1 cellular context compared by ENCODE assay signal in genomic region chr6:90354961-90355360, GRCh38.
TF ChIP-seq lines count a peak whose summit lies in the region.

No MANE protein-coding gene starts in this region.

TF ChIP-seq in K562, 482 proteins besides CTCF, POLR2A, EP300 and RAD21 (continued from another document):
- TF ChIP-seq MGA (IDR thresholded peaks at IDR 0.05) (no peak), EHMT2 (IDR thresholded peaks at IDR 0.05) (no peak), GTF2B (IDR thresholded peaks at IDR 0.05; ENCODE audit: extremely low read depth, insufficient read length) (no peak), RCOR1 (IDR thresholded peaks at IDR 0.05; ENCODE audit: borderline replicate concordance in 1 of 2, low read depth in 2 of 2, low read length in 2 of 2) (0 out of 4 replicates have a peak, but pooled peaks of 1 of the 2 experiments have one; percentile 30), HDAC2 (IDR thresholded peaks at IDR 0.05) (peak; percentile 70; the same call in 1 of the 2 replicates), FOS (IDR thresholded peaks at IDR 0.05; ENCODE audit: extremely low read depth, insufficient read length) (no peak), RBM14 (IDR thresholded peaks at IDR 0.05; ENCODE audit: borderline replicate concordance, insufficient read depth, low read depth, low read length) (no peak), NR3C1 (CRISPR knock-in tag; IDR thresholded peaks at IDR 0.05) (no peak), RBM17 (IDR thresholded peaks at IDR 0.05; ENCODE audit: borderline replicate concordance, low read depth, low read length) (no peak), DMBX1 (CRISPR knock-in tag; IDR thresholded peaks at IDR 0.05; ENCODE audit: borderline replicate concordance) (no peak), TAF15 (IDR thresholded peaks at IDR 0.05; ENCODE audit: low read depth, low read length) (no peak), ZNF277 (CRISPR knock-in tag; IDR thresholded peaks at IDR 0.05; ENCODE audit: borderline replicate concordance) (no peak), FIP1L1 (IDR thresholded peaks at IDR 0.05; ENCODE audit: low read depth, low read length, poor library complexity, severe bottlenecking) (no peak), SIN3B (IDR thresholded peaks at IDR 0.05; ENCODE audit: low read depth) (no peak), KAT2B (IDR thresholded peaks at IDR 0.05; ENCODE audit: low read depth, low read length) (no peak), MXI1 (IDR thresholded peaks at IDR 0.05; ENCODE audit: low read depth, low read length) (no peak), TCFL5 (CRISPR knock-in tag; conservative IDR thresholded peaks at IDR 0.05) (no peak), SREBF2 (CRISPR knock-in tag; IDR thresholded peaks at IDR 0.05) (no peak), ZFX (CRISPR knock-in tag; IDR thresholded peaks at IDR 0.05) (no peak), ILF3 (IDR thresholded peaks at IDR 0.05; ENCODE audit: borderline replicate concordance) (no peak), SRSF3 (IDR thresholded peaks at IDR 0.05; ENCODE audit: insufficient read depth, low read length) (no peak), ZNF311 (CRISPR knock-in tag; IDR thresholded peaks at IDR 0.05) (no peak), ZNF280B (CRISPR knock-in tag; IDR thresholded peaks at IDR 0.05) (no peak), ZBTB9 (CRISPR knock-in tag; IDR thresholded peaks at IDR 0.05) (no peak), MBD2 (IDR thresholded peaks at IDR 0.05; ENCODE audit: borderline replicate concordance, low read depth) (no peak), RFX7 (CRISPR knock-in tag; IDR thresholded peaks at IDR 0.05) (no peak), GABPB1 (CRISPR knock-in tag; IDR thresholded peaks at IDR 0.05) (no peak), CHD4 (IDR thresholded peaks at IDR 0.05; ENCODE audit: insufficient read depth, insufficient replicate concordance, low read depth, low read length, poor library complexity, severe bottlenecking) (peak; percentile 67)
TF ChIP-seq in K562: peak in this region for 8.
